In genomic region chr14:56085471-56085870, GRCh38 we compare ENCODE assay signal across 28 cellular contexts. TPM values are rescaled to one million over a fixed set of nuclear protein-coding genes. Genes with fewer than 3 reads are reported as not detected.
"Had no signal": no experiment of that assay in that cellular context is flagged by ENCODE, and none has a peak within 500 bp of the region (broad histone marks: within the 10 kb centered on the region; RNA-seq: fewer than 3 reads in every experiment).

No MANE protein-coding gene starts in this region.

- DNase-seq: activated CD4-positive, alpha-beta memory T cell treated with anti-CD3 and anti-CD28 coated beads for 36 hours; activated CD4-positive, alpha-beta T cell treated with anti-CD3 and anti-CD28 coated beads, Interleukin-2, amount 10 ng/mL, durations not matched to agents 24 days and 14 days; activated CD4-positive, CD25-positive, alpha-beta regulatory T cell treated with anti-CD3 and anti-CD28 coated beads, Interleukin-2, amount 50 U/mL, for 72 hours; activated CD8-positive, alpha-beta memory T cell treated with anti-CD3 and anti-CD28 coated beads, Interleukin-2, amount 50 U/mL, for 4 hours; activated gamma-delta T cell; activated naive CD4-positive, alpha-beta T cell treated with anti-CD3 and anti-CD28 coated beads, Interleukin-2, amount 10 ng/mL, durations not matched to agents 7 days and 5 days; activated naive CD8-positive, alpha-beta T cell treated with anti-CD3 and anti-CD28 coated beads, Interleukin-2, amount 10 ng/mL, durations not matched to agents 7 days and 5 days; activated T-cell treated with anti-CD3 and anti-CD28 coated beads, Interleukin-2, amount 50 U/mL, for 1 hour; effector memory CD8-positive, alpha-beta T cell; erythroblast; gastrocnemius medialis; hypothalamus; immature natural killer cell; kidney; left colon; mammary epithelial cell; naive B cell; nephron progenitor cell; right lobe of liver; stimulated activated CD4-positive, alpha-beta T cell treated with anti-CD3 and anti-CD28 coated beads, Interleukin-12 subunit alpha, Interleukin-12 subunit beta, amount 100 ng/mL, for 4 hours; stimulated activated CD4-positive, alpha-beta T cell treated with anti-CD3 and anti-CD28 coated beads, Interleukin-4, amount 100 ng/mL, for 1 hour; stimulated activated naive CD8-positive, alpha-beta T cell treated with anti-CD3 and anti-CD28 coated beads, Interleukin-15, Interleukin-2, amounts not matched to agents 100 U/mL and 50 U/mL, for 24 hours; testis; transverse colon; uterus had no signal

- H3K9me3 ChIP-seq: ascending aorta, gastrocnemius medialis, neutrophil, right lobe of liver, testis, transverse colon, uterus had no signal

- H3K4me1 ChIP-seq: ascending aorta, gastrocnemius medialis, right lobe of liver, testis, uterus had no signal

- H3K27me3 ChIP-seq: ascending aorta, gastrocnemius medialis, neutrophil, right lobe of liver, testis, transverse colon, uterus had no signal

- ATAC-seq: effector memory CD8-positive, alpha-beta T cell; gastrocnemius medialis; left colon; right lobe of liver; stimulated activated naive CD8-positive, alpha-beta T cell treated with anti-CD3 and anti-CD28 coated beads, Interleukin-15, Interleukin-2, amounts not matched to agents 100 U/mL and 50 U/mL, for 24 hours had no signal

- H3K36me3 ChIP-seq: ascending aorta, gastrocnemius medialis, neutrophil, right lobe of liver, transverse colon, uterus had no signal

- H3K27ac ChIP-seq: ascending aorta, coronary artery, gastrocnemius medialis, neutrophil, right lobe of liver, testis, transverse colon, uterus had no signal

- H3K4me3 ChIP-seq: ascending aorta, coronary artery, gastrocnemius medialis, right lobe of liver, testis, transverse colon, uterus had no signal

RNA-seq across cellular contexts. Expression of gene PELI2, which starts 32.7 kb away (rescaled TPM):
- polyA plus RNA-seq: mammary epithelial cell had no signal
